20 cellular contexts compared by ENCODE assay signal in genomic region chr9:30773427-30773826, GRCh38.
"Had no signal": no experiment of that assay in that cellular context is flagged by ENCODE, and none has a peak within 500 bp of the region (broad histone marks: within the 10 kb centered on the region; RNA-seq: fewer than 3 reads in every experiment).

No MANE protein-coding gene starts in this region.

- H3K9me3 ChIP-seq: MG63, SJSA1 had no signal

- H3K27me3 ChIP-seq: MG63, SJSA1 had no signal

- H3K4me3 ChIP-seq: MG63, SJSA1, SK-N-MC had no signal

- H3K27ac ChIP-seq: SJSA1, SK-N-MC had no signal

- H3K36me3 ChIP-seq: MG63, SJSA1 had no signal

- DNase-seq: IMR-90, Karpas-422, KG1, MG63, NCI-H1092, NCI-H1436, NCI-H187, NCI-H2029, NCI-H2081 treated with DMSO at 0.1 percent for 48 hours, NCI-H2171, NCI-H226, NCI-H446, NCI-H510A, NCI-H524 treated with DMSO at 0.1 percent for 48 hours, NCI-H69, NCI-H774, RPMI8226, SIG-M5 had no signal

- H3K4me1 ChIP-seq: SJSA1 had no signal
